In the genomic region with DNA sequence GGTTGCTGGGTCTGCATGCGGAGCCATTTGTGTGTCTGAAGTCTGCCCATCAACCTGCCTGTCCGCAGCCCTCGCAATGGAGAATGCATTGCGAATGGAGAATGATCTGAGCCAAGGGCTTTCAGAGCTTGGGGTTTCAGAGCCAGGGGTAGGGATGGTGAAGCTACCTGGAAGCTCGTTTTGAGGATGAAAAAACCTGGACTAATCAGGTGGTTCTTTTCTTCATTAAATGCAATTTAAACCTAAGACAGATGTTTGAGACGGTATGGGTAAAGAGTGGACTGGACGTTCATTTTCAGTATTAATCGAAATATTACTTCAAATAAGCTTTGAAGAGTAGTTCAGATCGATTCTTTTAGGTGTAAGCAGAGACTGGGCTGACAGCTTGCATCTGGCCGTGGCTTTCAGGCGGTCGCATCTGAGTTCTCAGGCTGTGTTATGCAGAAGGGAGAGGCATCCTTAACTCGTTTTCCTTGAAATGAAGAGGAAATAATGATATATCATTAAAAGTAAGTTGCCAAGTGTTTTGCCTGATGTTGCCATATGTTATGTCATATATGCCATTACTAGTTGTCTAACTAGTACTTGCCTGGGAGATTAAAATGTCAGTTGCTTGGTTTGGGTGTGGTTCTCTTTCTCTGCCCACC, we compare ENCODE assay signal across 8 cellular contexts. TPM values are rescaled to one million over a fixed set of nuclear protein-coding genes. Genes with fewer than 3 reads are reported as not detected.
DNase-seq lines count a peak whose midpoint lies in the region; ATAC-seq and TF ChIP-seq lines count a peak whose summit lies in the region.

No MANE protein-coding gene starts in this region.

- CTCF ChIA-PET in activated naive CD4-positive, alpha-beta T cell treated with anti-CD3 and anti-CD28 coated beads for 36 hours (lab: Charles Lee), result interaction anchor here (0.6 to 1.0 kb wide), 4 partner anchors 27 to 60 kb away, joined by 3 to 4 read pairs (median 3); no protein-coding TSS in a partner anchor

- H3K27me3 Mint-ChIP-seq in activated naive CD4-positive, alpha-beta T cell treated with anti-CD3 and anti-CD28 coated beads for 36 hours (ENCODE audit: low read depth), result no peaks in the 10 kb centered on the region
- peaks cover 52% of the 10 kb centered on the region for H3K27me3 Mint-ChIP-seq in HFFc6 (ENCODE audit: insufficient read depth)

- H3K27ac Mint-ChIP-seq in activated naive CD4-positive, alpha-beta T cell treated with anti-CD3 and anti-CD28 coated beads for 36 hours, result peak overlapping the region; percentile 74
- H3K27ac Mint-ChIP-seq in activated naive CD4-positive, alpha-beta T cell treated with anti-CD3 and anti-CD28 coated beads, Interleukin-2, amount 50 U/mL, for 72 hours, result peak overlapping the region; percentile 74 to 88
- H3K27ac Mint-ChIP-seq in HFFc6, result no peak overlapping the region

- peaks cover 0 to 13% of the 10 kb centered on the region in 2 donors for H3K4me1 ChIP-seq in lung (ENCODE audit: control insufficient read depth in 2 of 2, insufficient read depth in 2 of 2, low read length in 2 of 2)
- H3K4me1 ChIP-seq in transverse colon, result peaks cover 0 to 18% (median 7%) of the 10 kb centered on the region in 4 donors

- H3K4me3 ChIP-seq in lung (peak overlapping the region; percentile 30), transverse colon (peak overlapping the region in 3 of 4 donors; percentile 39 to 55 (median 54))

- no peak for ATAC-seq in activated naive CD4-positive, alpha-beta T cell treated with anti-CD3 and anti-CD28 coated beads, Interleukin-2, amount 50 U/mL, for 72 hours
- ATAC-seq in lung (ENCODE audit: insufficient read depth, low FRiP score), result no peak

- in situ Hi-C loops in transverse colon (cut with MboI; ENCODE audit: low pct_ligation_motif_present in 1 of 4, low pct_unique_long_range_greater_than_20kb in 1 of 4, low sequenced_read_pairs in 3 of 4), result loop anchor here in 1 of 4 donors (25.0 kb wide), 1 partner anchor 417 kb away; no protein-coding TSS in a partner anchor

- peak overlapping the region; percentile 91 for H3K4me3 Mint-ChIP-seq in activated naive CD4-positive, alpha-beta T cell treated with anti-CD3 and anti-CD28 coated beads for 36 hours
- H3K4me3 Mint-ChIP-seq in HFFc6, result no peak overlapping the region

- no peak for TF ChIP-seq POLR2A in transverse colon (IDR thresholded peaks at IDR 0.05)

- no peaks in the 10 kb centered on the region for H3K9me3 Mint-ChIP-seq in activated naive CD4-positive, alpha-beta T cell treated with anti-CD3 and anti-CD28 coated beads for 36 hours
- peaks cover 0 to 5% of the 10 kb centered on the region in 2 donors for H3K9me3 Mint-ChIP-seq in activated naive CD4-positive, alpha-beta T cell treated with anti-CD3 and anti-CD28 coated beads, Interleukin-2, amount 50 U/mL, for 72 hours
- H3K9me3 Mint-ChIP-seq in HFFc6, result no peaks in the 10 kb centered on the region

- H3K4me1 Mint-ChIP-seq in activated naive CD4-positive, alpha-beta T cell treated with anti-CD3 and anti-CD28 coated beads for 36 hours (ENCODE audit: low read depth), result peaks cover 25% of the 10 kb centered on the region
- peaks cover 6% of the 10 kb centered on the region; the same call in 1 of the 2 replicates for H3K4me1 Mint-ChIP-seq in HFFc6 (ENCODE audit: low read depth)

- 48 to 53% methylated on average over 13 of the region's 13 CpGs for WGBS in lung, 2 donors
- WGBS in transverse colon (ENCODE audit: low coverage in 1 of 2), 2 donors, result 32 to 62% methylated on average over 8 to 13 of the region's 13 CpGs

- no peak for DNase-seq in activated naive CD4-positive, alpha-beta T cell treated with anti-CD3 and anti-CD28 coated beads for 36 hours
- no peak for DNase-seq in activated naive CD4-positive, alpha-beta T cell (lab: John Stamatoyannopoulos, UW)
- DNase-seq in activated naive CD4-positive, alpha-beta T cell treated with anti-CD3 and anti-CD28 coated beads, Interleukin-2, amount 50 U/mL, for 72 hours (ENCODE audit: low spot score in 2 of 2), result no peak
- DNase-seq in lung (ENCODE audit: low spot score) (no peak), transverse colon (peak; percentile 4), CD1c-positive myeloid dendritic cell (ENCODE audit: extremely low spot score) (no peak), UCSD-AML1 (lab: John Stamatoyannopoulos, UW; ENCODE audit: unreplicated experiment) (no peak), HFFc6 (no peak)

- H3K9me3 ChIP-seq in lung (ENCODE audit: control insufficient read depth in 2 of 2, insufficient read depth in 1 of 2, low read length in 1 of 2), result peaks cover 0 to 2% of the 10 kb centered on the region in 2 donors
- no peaks in the 10 kb centered on the region for H3K9me3 ChIP-seq in transverse colon

- H3K36me3 ChIP-seq in lung (ENCODE audit: control insufficient read depth in 2 of 2, insufficient read depth in 2 of 2, low read length in 2 of 2), result no peaks in the 10 kb centered on the region
- H3K36me3 ChIP-seq in transverse colon, result no peaks in the 10 kb centered on the region

- no peak for TF ChIP-seq EP300 in transverse colon (IDR thresholded peaks at IDR 0.05; ENCODE audit: low read depth)

- H3K27me3 ChIP-seq in lung (ENCODE audit: control insufficient read depth, insufficient read depth) (no peaks in the 10 kb centered on the region), transverse colon (peaks cover 32% of the 10 kb centered on the region)

- intact Hi-C loops in activated naive CD4-positive, alpha-beta T cell treated with anti-CD3 and anti-CD28 coated beads for 36 hours (cut with micrococcal nuclease), result loop anchor here (1.0 kb wide), 2 partner anchors 59 to 238 kb away; a partner anchor contains a TSS
- intact Hi-C loops in transverse colon (cut with DNase I; ENCODE audit: low total_unique reads), result no loop called here

- peaks cover 5% of the 10 kb centered on the region for H3K36me3 Mint-ChIP-seq in activated naive CD4-positive, alpha-beta T cell treated with anti-CD3 and anti-CD28 coated beads for 36 hours (ENCODE audit: low read depth)
- peaks cover 4 to 6% of the 10 kb centered on the region in 2 donors for H3K36me3 Mint-ChIP-seq in activated naive CD4-positive, alpha-beta T cell treated with anti-CD3 and anti-CD28 coated beads, Interleukin-2, amount 50 U/mL, for 72 hours
- no peaks in the 10 kb centered on the region; the same call in 1 of the 2 replicates for H3K36me3 Mint-ChIP-seq in HFFc6 (ENCODE audit: low read depth)

- H3K27ac ChIP-seq in lung (ENCODE audit: low read depth in 1 of 2, low read length in 1 of 2) (peak overlapping the region; percentile 66 to 76), transverse colon (peak overlapping the region; percentile 69 to 88 (median 78))

- TF ChIP-seq CTCF in lung (IDR thresholded peaks at IDR 0.05; ENCODE audit: control extremely low read depth, extremely low read depth) (no peak), transverse colon (IDR thresholded peaks at IDR 0.05) (no peak), HFFc6 (IDR thresholded peaks at IDR 0.05) (no peak)

RNA-seq across cellular contexts. Expression of a gene that starts 0.8 kb away (rescaled TPM):
- 1 to 10 TPM; 6.5 to 7.4 TPM for total RNA-seq in activated naive CD4-positive, alpha-beta T cell treated with anti-CD3 and anti-CD28 coated beads for 36 hours
- total RNA-seq in activated naive CD4-positive, alpha-beta T cell treated with anti-CD3 and anti-CD28 coated beads, Interleukin-2, amount 50 U/mL, for 72 hours, result 10 to 100 TPM in 1 of 2 donors, 1 to 10 TPM in 1; 4.8 to 14.2 TPM
- total RNA-seq in lung (10 to 100 TPM; 33.3 to 78.7 TPM), transverse colon (100 to 1,000 TPM in 2 of 4 donors, 10 to 100 TPM in 2; 62.1 to 186 (median 91.3) TPM)
- 10 to 100 TPM; 21.0 to 38.5 TPM for polyA plus RNA-seq in lung
- not detected for total RNA-seq in HFFc6 (2021; fragmentation: NEBNext Ultra II Directional; extraction: Animal tissue kit (Norgen Biotek cat#: 25700))

Comparison
In these comparisons a context has a peak if more than half of its experiments do, and no peak if none do; other contexts are left out.
1. RNA of a gene that starts 0.8 kb away (total RNA-seq): 62.1 to 186 TPM in transverse colon, 33.3 to 78.7 TPM in lung, 4.8 to 14.2 TPM in activated naive CD4-positive, alpha-beta T cell treated with anti-CD3 and anti-CD28 coated beads, Interleukin-2, amount 50 U/mL, for 72 hours and 6.5 to 7.4 TPM in activated naive CD4-positive, alpha-beta T cell treated with anti-CD3 and anti-CD28 coated beads for 36 hours; not detected in HFFc6; every median in the first group is over 4 times any median in the second.